25 cellular contexts compared by ENCODE assay signal in genomic region chr21:42151148-42152074, GRCh38.
DNase-seq lines count a peak whose midpoint lies in the region; ATAC-seq and TF ChIP-seq lines count a peak whose summit lies in the region.
"Had no signal": no experiment of that assay in that cellular context is flagged by ENCODE, and none has a peak within 500 bp of the region (broad histone marks: within the 10 kb centered on the region; RNA-seq: fewer than 3 reads in every experiment).

No MANE protein-coding gene starts in this region.

- H3K27ac ChIP-seq in neural progenitor cell: no peak overlapping the region
- H3K27ac ChIP-seq: 22Rv1, foreskin keratinocyte, right lobe of liver, tibial nerve had no signal

- no peak for TF ChIP-seq CTCF in neural progenitor cell (IDR thresholded peaks at IDR 0.05)

- no peaks in the 10 kb centered on the region for H4K20me1 ChIP-seq in neural progenitor cell (ENCODE audit: low read depth)

- no peak overlapping the region for H2AFZ ChIP-seq in neural progenitor cell (replicated peaks)

- no peaks in the 10 kb centered on the region for H3K36me3 Mint-ChIP-seq in neural progenitor cell
- H3K36me3 Mint-ChIP-seq: activated CD4-positive, alpha-beta memory T cell treated with anti-CD3 and anti-CD28 coated beads for 36 hours; activated naive CD8-positive, alpha-beta T cell treated with anti-CD3 and anti-CD28 coated beads for 36 hours; stimulated activated naive B cell treated with anti-CD40 and anti-IgM and Interleukin-4, amounts not matched to agents 10 μg/mL and 1 μg/mL and 100 μg/mL, for 72 hours had no signal

- ATAC-seq in GM21723 (IDR thresholded peaks at IDR 0.05; ENCODE audit: unreplicated experiment): no peak
- ATAC-seq: foreskin keratinocyte; left lobe of liver; right lobe of liver; stimulated activated naive B cell treated with anti-CD40 and anti-IgM and Interleukin-4, amounts not matched to agents 10 μg/mL and 1 μg/mL and 100 μg/mL, for 72 hours had no signal

- H3K36me3 ChIP-seq in neural progenitor cell: no peaks in the 10 kb centered on the region
- H3K36me3 ChIP-seq: right lobe of liver, tibial nerve had no signal

- peak; percentile 17 for DNase-seq in DMS153 (lab: John Stamatoyannopoulos, UW)
- DNase-seq in DMS153 treated with DMSO at 0.1 percent for 48 hours (lab: John Stamatoyannopoulos, UW; ENCODE audit: unreplicated experiment): no peak
- DNase-seq in DMS79 treated with DMSO at 0.1 percent for 48 hours (lab: John Stamatoyannopoulos, UW): peak; percentile 73
- DNase-seq in inferior parietal cortex (ENCODE audit: extremely low spot score): peak; percentile 40
- no peak for DNase-seq in neural progenitor cell (ENCODE audit: low spot score)
- DNase-seq in hepatic stellate cell (ENCODE audit: low spot score): no peak
- no peak for DNase-seq in iPS-NIHi7 (ENCODE audit: extremely low spot score)
- DNase-seq: activated CD4-positive, alpha-beta memory T cell treated with anti-CD3 and anti-CD28 coated beads for 36 hours; activated naive CD8-positive, alpha-beta T cell treated with anti-CD3 and anti-CD28 coated beads for 36 hours; activated T-cell treated with anti-CD3 and anti-CD28 coated beads, Interleukin-2, amount 50 U/mL, for 48 hours; foreskin keratinocyte; GOT3; Karpas-422; NCI-H1092 treated with DMSO at 0.1 percent for 48 hours; NCI-H2171; SIG-M5; stimulated activated naive B cell treated with anti-CD40 and anti-IgM and Interleukin-4, amounts not matched to agents 10 μg/mL and 1 μg/mL and 100 μg/mL, for 72 hours had no signal

- H3K4me3 ChIP-seq in neural progenitor cell: no peak overlapping the region
- H3K4me3 ChIP-seq: right lobe of liver, tibial nerve had no signal

- no peak overlapping the region for H3K9ac ChIP-seq in neural progenitor cell

- H3K9me3 Mint-ChIP-seq in neural progenitor cell: no peaks in the 10 kb centered on the region
- H3K9me3 Mint-ChIP-seq: activated CD4-positive, alpha-beta memory T cell treated with anti-CD3 and anti-CD28 coated beads for 36 hours; activated naive CD8-positive, alpha-beta T cell treated with anti-CD3 and anti-CD28 coated beads for 36 hours; dendritic cell treated with granulocyte-macrophage colony-stimulating factor and Interleukin-4, amounts not matched to agents 40 ng/mL and 50 ng/mL, for 4 days; stimulated activated naive B cell treated with anti-CD40 and anti-IgM and Interleukin-4, amounts not matched to agents 10 μg/mL and 1 μg/mL and 100 μg/mL, for 72 hours had no signal

- H3F3A ChIP-seq in neural progenitor cell (ENCODE audit: low read depth): no peaks in the 10 kb centered on the region

- H3K79me2 ChIP-seq in neural progenitor cell (ENCODE audit: low read depth): no peaks in the 10 kb centered on the region

- H3K9me3 ChIP-seq in neural progenitor cell (ENCODE audit: low read depth): no peaks in the 10 kb centered on the region
- H3K9me3 ChIP-seq: Caco-2, right lobe of liver, tibial nerve had no signal

- no peak overlapping the region for H3K4me2 ChIP-seq in neural progenitor cell

- H3K27me3 Mint-ChIP-seq in neural progenitor cell (ENCODE audit: insufficient read depth, low read depth): peaks cover 7% of the 10 kb centered on the region
- H3K27me3 Mint-ChIP-seq: activated CD4-positive, alpha-beta memory T cell treated with anti-CD3 and anti-CD28 coated beads for 36 hours; activated naive CD8-positive, alpha-beta T cell treated with anti-CD3 and anti-CD28 coated beads for 36 hours had no signal

- no peak overlapping the region for H3K4me3 Mint-ChIP-seq in neural progenitor cell
- H3K4me3 Mint-ChIP-seq: activated CD4-positive, alpha-beta memory T cell treated with anti-CD3 and anti-CD28 coated beads for 36 hours; activated naive CD8-positive, alpha-beta T cell treated with anti-CD3 and anti-CD28 coated beads for 36 hours; B cell; dendritic cell treated with granulocyte-macrophage colony-stimulating factor and Interleukin-4, amounts not matched to agents 40 ng/mL and 50 ng/mL, for 4 days; stimulated activated naive B cell treated with anti-CD40 and anti-IgM and Interleukin-4, amounts not matched to agents 10 μg/mL and 1 μg/mL and 100 μg/mL, for 72 hours had no signal

- peak overlapping the region; percentile 69 for H3K27ac Mint-ChIP-seq in neural progenitor cell
- H3K27ac Mint-ChIP-seq: activated CD4-positive, alpha-beta memory T cell treated with anti-CD3 and anti-CD28 coated beads for 36 hours; activated naive CD8-positive, alpha-beta T cell treated with anti-CD3 and anti-CD28 coated beads for 36 hours; B cell; dendritic cell treated with granulocyte-macrophage colony-stimulating factor and Interleukin-4, amounts not matched to agents 40 ng/mL and 50 ng/mL, for 4 days; stimulated activated naive B cell treated with anti-CD40 and anti-IgM and Interleukin-4, amounts not matched to agents 10 μg/mL and 1 μg/mL and 100 μg/mL, for 72 hours had no signal

- peaks cover 32% of the 10 kb centered on the region for H3K4me1 Mint-ChIP-seq in neural progenitor cell
- H3K4me1 Mint-ChIP-seq: B cell; stimulated activated naive B cell treated with anti-CD40 and anti-IgM and Interleukin-4, amounts not matched to agents 10 μg/mL and 1 μg/mL and 100 μg/mL, for 72 hours had no signal

- H3K4me1 ChIP-seq in neural progenitor cell: no peaks in the 10 kb centered on the region
- H3K4me1 ChIP-seq: Caco-2, foreskin keratinocyte, right lobe of liver, tibial nerve had no signal

- H3K27me3 ChIP-seq in neural progenitor cell: no peaks in the 10 kb centered on the region
- H3K27me3 ChIP-seq: right lobe of liver, tibial nerve had no signal

Comparison
In these comparisons a context has a peak if more than half of its experiments do, and no peak if none do; other contexts are left out.
1. DNase-seq: peak in DMS153 (single experiment), DMS79 treated with DMSO at 0.1 percent for 48 hours (single experiment) and inferior parietal cortex (single experiment); none in DMS153 treated with DMSO at 0.1 percent for 48 hours (single experiment), neural progenitor cell (single experiment), hepatic stellate cell (single experiment) and iPS-NIHi7 (single experiment).